ENCODE assay signal across 25 cellular contexts in the genomic region with DNA sequence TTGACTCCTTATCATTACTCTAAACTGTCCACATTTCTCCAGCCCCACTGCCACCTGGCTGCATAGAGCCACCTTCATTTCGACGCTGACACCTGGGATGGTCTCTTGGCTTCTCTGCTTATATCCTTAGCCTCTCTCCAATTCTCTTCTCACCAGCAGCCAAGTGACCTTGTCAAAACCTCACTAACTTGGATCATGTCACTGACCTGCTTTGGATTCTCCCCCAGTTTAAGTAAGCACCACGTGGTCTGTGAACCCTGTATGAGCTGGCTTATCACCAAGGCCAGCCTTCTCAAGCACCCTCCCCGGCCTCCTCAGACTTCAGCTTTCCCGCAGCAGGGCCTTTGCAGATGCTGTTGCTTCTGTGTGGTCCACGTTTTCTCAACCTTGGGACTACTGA. TPM values are rescaled to one million over a fixed set of nuclear protein-coding genes. Genes with fewer than 3 reads are reported as not detected.
DNase-seq lines count a peak whose midpoint lies in the region; ATAC-seq, FAIRE-seq and TF ChIP-seq lines count a peak whose summit lies in the region.
"Had no signal": no experiment of that assay in that cellular context is flagged by ENCODE, and none has a peak within 500 bp of the region (broad histone marks: within the 10 kb centered on the region; RNA-seq: fewer than 3 reads in every experiment).

No MANE protein-coding gene starts in this region.

- no peaks in the 10 kb centered on the region for H3K4me1 Mint-ChIP-seq in CD8-positive, alpha-beta memory T cell
- H3K4me1 Mint-ChIP-seq: GM23338 had no signal

- ATAC-seq in left lobe of liver (peak; percentile 94), HG03442 (IDR thresholded peaks at IDR 0.05; ENCODE audit: unreplicated experiment) (no peak)
- ATAC-seq: GM23338, PC-3 had no signal

- H3K36me3 Mint-ChIP-seq in CD8-positive, alpha-beta memory T cell: peaks cover 7 to 23% (median 8%) of the 10 kb centered on the region in 3 donors

- H3K4me3 ChIP-seq in CD8-positive, alpha-beta memory T cell (ENCODE audit: low read length): no peak overlapping the region
- no peak overlapping the region for H3K4me3 ChIP-seq in choroid plexus epithelial cell (ENCODE audit: low read depth, low read length)
- H3K4me3 ChIP-seq: BLaER1, GM23338, HAP-1, SJSA1 had no signal

- H3K27me3 ChIP-seq in CD8-positive, alpha-beta memory T cell (ENCODE audit: insufficient read depth, low read length, poor library complexity, severe bottlenecking): no peaks in the 10 kb centered on the region
- H3K27me3 ChIP-seq: BLaER1, SJSA1 had no signal

- H3K27me3 Mint-ChIP-seq in CD8-positive, alpha-beta memory T cell: peaks cover 0 to 10% of the 10 kb centered on the region in 2 donors

- no peaks in the 10 kb centered on the region for H3K9me3 ChIP-seq in CD8-positive, alpha-beta memory T cell (ENCODE audit: low read length)
- H3K9me3 ChIP-seq: BLaER1, HAP-1, SJSA1 had no signal

- FAIRE-seq in frontal cortex (lab: Jason Lieb, UNC): no peak
- FAIRE-seq: A204.1 had no signal

- no peak for TF ChIP-seq CTCF in choroid plexus epithelial cell (conservative IDR thresholded peaks at IDR 0.05; ENCODE audit: low read depth, low read length)

- no peaks in the 10 kb centered on the region for H3K36me3 ChIP-seq in CD8-positive, alpha-beta memory T cell (ENCODE audit: insufficient read depth, low read length)
- H3K36me3 ChIP-seq: HAP-1 had no signal

- no peaks in the 10 kb centered on the region for H3K4me1 ChIP-seq in CD8-positive, alpha-beta memory T cell (ENCODE audit: insufficient read depth, low read length)
- H3K4me1 ChIP-seq: BLaER1, HAP-1, SJSA1 had no signal

- CTCF ChIA-PET in CD8-positive, alpha-beta memory T cell (lab: Charles Lee): interaction anchor here (0.6 to 2.2 kb wide), 2 partner anchors 12 to 28 kb away, joined by 3 to 8 read pairs; a partner anchor contains a TSS

- H3K4me3 Mint-ChIP-seq in CD8-positive, alpha-beta memory T cell: no peak overlapping the region
- H3K4me3 Mint-ChIP-seq: GM23338, HFFc6 had no signal

- no peak overlapping the region for H3K27ac Mint-ChIP-seq in CD8-positive, alpha-beta memory T cell
- H3K27ac Mint-ChIP-seq: GM23338, HFFc6 had no signal

- DNase-seq in CD8-positive, alpha-beta memory T cell: no peak
- DNase-seq in HUDEP-2 (lab: John Stamatoyannopoulos, UW; ENCODE audit: unreplicated experiment in 76 of 76) (peak in 40 of 76 experiments; percentile 1 to 59 (median 16)), choroid plexus epithelial cell (ENCODE audit: low read depth) (peak; percentile 12), left lobe of liver (ENCODE audit: low spot score) (peak; percentile 67), mucosa of gallbladder (ENCODE audit: low spot score) (no peak), NCI-H1436 treated with DMSO at 0.1 percent for 48 hours (lab: John Stamatoyannopoulos, UW) (no peak), frontal cortex (ENCODE audit: low spot score in 2 of 2) (no peak)
- DNase-seq: CD4-positive, CD25-positive, alpha-beta regulatory T cell; COR-L47; DMS53; HFFc6; Karpas-422; NCI-H1092 treated with DMSO at 0.1 percent for 48 hours; NCI-H1436; NCI-H187 treated with DMSO at 0.1 percent for 48 hours; NCI-H524; NCI-H774; PC-3; Right ventricle myocardium superior had no signal

- H3K27ac ChIP-seq in CD8-positive, alpha-beta memory T cell (ENCODE audit: low read depth, low read length): peak overlapping the region; percentile 16
- H3K27ac ChIP-seq: BLaER1, SJSA1 had no signal

- POLR2A ChIA-PET in CD8-positive, alpha-beta memory T cell (lab: Charles Lee): no interaction called here

- no peaks in the 10 kb centered on the region for H3K9me3 Mint-ChIP-seq in CD8-positive, alpha-beta memory T cell
- H3K9me3 Mint-ChIP-seq: CD4-positive, CD25-positive, alpha-beta regulatory T cell; GM23338; HFFc6 had no signal

RNA-seq across cellular contexts. Expression of a gene that starts 12.3 kb away (rescaled TPM):
- 1 to 10 TPM; 4.9 to 5.7 TPM for total RNA-seq in CD8-positive, alpha-beta memory T cell
- 9.2 TPM for polyA plus RNA-seq in CD8-positive, alpha-beta memory T cell
- total RNA-seq in left lobe of liver (9.6 TPM), mucosa of gallbladder (6.4 TPM), frontal cortex (0.82 TPM)

Comparison
In these comparisons a context has a peak if more than half of its experiments do, and no peak if none do; other contexts are left out.
1. DNase-seq: peak in HUDEP-2 (40 of 76), choroid plexus epithelial cell (single experiment) and left lobe of liver (single experiment); none in CD8-positive, alpha-beta memory T cell (0 of 5), mucosa of gallbladder (single experiment), NCI-H1436 treated with DMSO at 0.1 percent for 48 hours (single experiment) and frontal cortex (0 of 2).